Comparison of ENCODE assay signal across 7 cellular contexts in the genomic region with DNA sequence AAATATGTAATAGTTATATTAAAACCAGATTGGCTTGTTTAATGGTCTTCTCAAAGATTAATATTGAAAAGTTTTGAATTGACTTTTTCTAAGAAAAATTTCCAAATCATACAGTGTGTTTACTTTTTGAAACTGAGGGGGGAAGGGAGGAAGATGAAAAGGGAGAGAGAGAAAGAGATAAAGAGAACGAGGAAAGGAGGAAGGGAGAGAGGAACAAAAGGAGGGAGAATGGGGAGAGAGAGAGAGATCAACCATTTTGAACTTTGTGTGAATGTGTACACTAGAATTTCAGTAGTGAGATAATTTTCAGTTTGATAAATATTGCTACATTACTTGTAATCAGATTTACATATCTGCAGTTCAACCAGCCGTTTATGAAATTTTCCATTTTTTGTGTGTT.
"Had no signal": no experiment of that assay in that cellular context is flagged by ENCODE, and none has a peak within 500 bp of the region (broad histone marks: within the 10 kb centered on the region; RNA-seq: fewer than 3 reads in every experiment).

No MANE protein-coding gene starts in this region.

- H3K4me3 ChIP-seq: GM23338, K562 had no signal

- H3K4me2 ChIP-seq: GM23338 had no signal

- H3K9me3 Mint-ChIP-seq: GM23338, H9 had no signal

- H3K27ac Mint-ChIP-seq: GM23338, H9, HFFc6 had no signal

- H3K4me1 Mint-ChIP-seq: GM23338, H9 had no signal

- ATAC-seq: GM23338, K562 had no signal

- H3K4me3 Mint-ChIP-seq: GM23338, H9, HFFc6 had no signal

- H2AFZ ChIP-seq: GM23338 had no signal

- DNase-seq: H9, HCEC 1CT, HFFc6, IMR-90, KG1 had no signal
